10 cellular contexts compared by ENCODE assay signal in the genomic region with DNA sequence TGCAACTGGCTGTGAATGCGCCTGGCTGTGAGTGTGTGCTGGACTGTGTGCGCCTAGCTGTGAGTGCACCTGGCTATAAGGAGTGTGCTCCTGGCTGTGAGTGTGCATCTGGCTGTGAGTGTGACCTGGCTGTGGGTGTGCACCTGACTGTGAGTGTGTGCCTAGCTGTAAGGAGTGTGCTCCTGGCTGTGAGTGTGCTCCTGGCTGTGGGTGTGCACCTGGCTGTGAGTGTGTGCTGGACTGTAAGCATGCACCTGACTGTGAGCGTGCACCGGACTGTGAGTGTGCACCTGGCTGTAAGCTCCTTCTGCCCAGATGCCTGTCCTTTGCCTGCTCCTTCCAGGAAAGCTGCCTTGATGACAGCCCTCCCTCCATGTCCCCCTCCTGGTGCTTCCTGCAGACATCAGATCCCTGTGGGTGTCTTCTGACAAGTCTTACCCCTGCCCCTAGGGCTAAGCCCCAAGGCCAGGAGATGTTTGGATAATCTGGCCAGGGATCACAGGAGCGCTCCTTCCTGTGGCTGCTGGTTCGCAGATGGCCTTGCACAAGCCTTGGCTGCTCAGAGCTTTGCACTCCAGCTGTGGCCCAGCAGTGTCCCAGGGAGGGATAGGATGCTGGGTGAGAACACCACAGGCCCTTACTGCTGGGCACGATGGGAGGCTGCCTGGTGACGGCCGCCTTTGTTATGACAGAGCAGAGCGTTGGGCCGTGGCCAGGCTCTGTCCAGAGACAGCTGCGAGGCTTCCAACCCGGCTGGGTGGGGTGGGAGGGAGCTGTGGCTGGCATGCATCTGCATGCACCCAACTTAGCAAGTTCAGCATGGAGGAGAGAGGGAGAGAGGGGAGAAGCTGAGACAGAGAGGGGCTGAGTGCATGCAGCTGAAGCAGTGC.
A peak's percentile ranks its signal among the peaks of the same experiment; 100 is the strongest.
DNase-seq lines count a peak whose midpoint lies in the region; ATAC-seq, FAIRE-seq and TF ChIP-seq lines count a peak whose summit lies in the region.
"Had no signal": no experiment of that assay in that cellular context is flagged by ENCODE, and none has a peak within 500 bp of the region (broad histone marks: within the 10 kb centered on the region; RNA-seq: fewer than 3 reads in every experiment).

No MANE protein-coding gene starts in this region.

- intact Hi-C loops in Right ventricle myocardium inferior (cut with DNase I), result loop anchor here (5.0 to 10.0 kb wide), 3 partner anchors 89 to 132 kb away; a partner anchor contains a TSS
- intact Hi-C loops in cardiac septum (cut with DNase I), result loop anchor here (5.0 kb wide), 2 partner anchors 87 to 88 kb away; a partner anchor contains a TSS
- intact Hi-C loops in lower lobe of right lung (cut with DNase I), result no loop called here

- H3K4me3 Mint-ChIP-seq in chondrocyte (ENCODE audit: unreplicated experiment), result no peak overlapping the region
- H3K4me3 Mint-ChIP-seq: CD4-positive, CD25-positive, alpha-beta regulatory T cell had no signal

- peak; percentile 97 for FAIRE-seq in urothelium cell line (lab: Jason Lieb, UNC)

- ATAC-seq in Right ventricle myocardium inferior (peak; percentile 80), lower lobe of right lung (peak; percentile 49 to 79), HG03571 (IDR thresholded peaks at IDR 0.05; ENCODE audit: unreplicated experiment) (no peak)

- H3K27me3 ChIP-seq in lower lobe of right lung (ENCODE audit: low read depth), result peaks cover 11% of the 10 kb centered on the region

- DNase-seq in Right ventricle myocardium inferior (ENCODE audit: missing footprints) (peak; percentile 89), cardiac septum (ENCODE audit: low spot score) (no peak), chondrocyte (ENCODE audit: low spot score) (peak; percentile 91), lower lobe of right lung (peak; percentile 63), urothelium cell line (ENCODE audit: low spot score) (no peak), HT-29 (ENCODE audit: low spot score) (no peak), AML-193 (lab: John Stamatoyannopoulos, UW) (no peak)
- DNase-seq: CD4-positive, CD25-positive, alpha-beta regulatory T cell had no signal

- peaks cover 32% of the 10 kb centered on the region for H3K4me1 Mint-ChIP-seq in chondrocyte (ENCODE audit: low read depth)
- H3K4me1 Mint-ChIP-seq: CD4-positive, CD25-positive, alpha-beta regulatory T cell had no signal

- no peaks in the 10 kb centered on the region for H3K9me3 ChIP-seq in lower lobe of right lung

- H3K36me3 Mint-ChIP-seq in chondrocyte (ENCODE audit: low read depth), result peaks cover 4% of the 10 kb centered on the region
- H3K36me3 Mint-ChIP-seq: CD4-positive, CD25-positive, alpha-beta regulatory T cell had no signal

- H3K27me3 Mint-ChIP-seq in chondrocyte (ENCODE audit: low read depth), result no peaks in the 10 kb centered on the region
- H3K27me3 Mint-ChIP-seq: CD4-positive, CD25-positive, alpha-beta regulatory T cell had no signal

- no peaks in the 10 kb centered on the region for H3K9me3 Mint-ChIP-seq in chondrocyte (ENCODE audit: low read depth)
- H3K9me3 Mint-ChIP-seq: CD4-positive, CD25-positive, alpha-beta regulatory T cell had no signal

- no peak overlapping the region for H3K4me3 ChIP-seq in lower lobe of right lung

- H3K4me1 ChIP-seq in lower lobe of right lung, result no peaks in the 10 kb centered on the region

- TF ChIP-seq CTCF in chondrocyte (IDR thresholded peaks at IDR 0.05) (no peak), lower lobe of right lung (IDR thresholded peaks at IDR 0.05) (no peak)

- no peaks in the 10 kb centered on the region for H3K36me3 ChIP-seq in lower lobe of right lung

- peak overlapping the region; percentile 36 for H3K27ac Mint-ChIP-seq in chondrocyte (ENCODE audit: unreplicated experiment)
- H3K27ac Mint-ChIP-seq: CD4-positive, CD25-positive, alpha-beta regulatory T cell had no signal

- no peak overlapping the region for H3K27ac ChIP-seq in lower lobe of right lung
- H3K27ac ChIP-seq: VCaP had no signal

Comparison
In these comparisons a context has a peak if more than half of its experiments do, and no peak if none do; other contexts are left out.
1. DNase-seq: peak in Right ventricle myocardium inferior (single experiment), chondrocyte (single experiment) and lower lobe of right lung (single experiment); none in cardiac septum (single experiment), urothelium cell line (single experiment), HT-29 (single experiment) and AML-193 (0 of 2).